Comparison of ENCODE assay signal across 8 cellular contexts in genomic region chr6:69866351-69867074, GRCh38. TPM values are rescaled to one million over a fixed set of nuclear protein-coding genes. Genes with fewer than 3 reads are reported as not detected.
DNase-seq lines count a peak whose midpoint lies in the region; TF ChIP-seq lines count a peak whose summit lies in the region.

COL19A1 (plus strand) TSS chr6:69866556; CDS start chr6:69879568, 13,012 bp downstream.

- peak within 1 kb of the TSS; percentile 67 for H3K14ac ChIP-seq in neuronal stem cell (ENCODE audit: low read length)

- H3K4ac ChIP-seq in neuronal stem cell (ENCODE audit: low read length) = no peak within 1 kb of the TSS

- no peaks in the 10 kb centered on the region for H3K9me3 ChIP-seq in neuronal stem cell (replicated peaks in 1 of 2; ENCODE audit: control insufficient read depth in 2 of 2, insufficient read depth in 1 of 2, low read depth in 1 of 2, low read length in 2 of 2)

- no peak within 1 kb of the TSS for H2BK12ac ChIP-seq in neuronal stem cell (ENCODE audit: low read length)

- no peaks in the 10 kb centered on the region for H3K79me1 ChIP-seq in neuronal stem cell (ENCODE audit: low read depth, low read length)

- DNase-seq in H7 (peak; percentile 45), NAMALWA (ENCODE audit: low spot score) (peak; percentile 68), activated T-cell treated with anti-CD3 and anti-CD28 coated beads for 48 hours (ENCODE audit: low read depth) (peak; percentile 4), fibroblast of villous mesenchyme (ENCODE audit: low read depth) (no peak), neuronal stem cell (ENCODE audit: low spot score) (peak; percentile 32), AML-193 (lab: John Stamatoyannopoulos, UW) (no peak), DMS153 treated with DMSO at 0.1 percent for 48 hours (lab: John Stamatoyannopoulos, UW; ENCODE audit: unreplicated experiment) (no peak)

- WGBS in neuronal stem cell (ENCODE audit: extremely low coverage in 2 of 2, insufficient read length in 2 of 2, insufficient replicate concordance in 1 of 2), 2 donors = no CpG with 5 or more reads among the region's 26 CpGs

- H2BK15ac ChIP-seq in neuronal stem cell (ENCODE audit: low read length) = peak within 1 kb of the TSS; percentile 81

- no peak within 1 kb of the TSS for H4K91ac ChIP-seq in neuronal stem cell (ENCODE audit: low read depth, low read length, poor library complexity)

- H3K36me3 ChIP-seq in H7 (replicated peaks; ENCODE audit: control insufficient read depth, insufficient read depth, low read length) (no peaks in the 10 kb centered on the region), neuronal stem cell (replicated peaks in 1 of 2; ENCODE audit: control insufficient read depth in 2 of 2, insufficient read depth in 2 of 2, low read length in 2 of 2) (no peaks in the 10 kb centered on the region)

- no peak within 1 kb of the TSS for H2BK5ac ChIP-seq in neuronal stem cell (ENCODE audit: low read length)

- peak within 1 kb of the TSS; percentile 98 for H3K4me2 ChIP-seq in neuronal stem cell (ENCODE audit: insufficient read depth, low read length, poor library complexity, severe bottlenecking)

- TF ChIP-seq POLR2A in GM15510 (IDR thresholded peaks at IDR 0.05; ENCODE audit: borderline replicate concordance, extremely low read depth, insufficient read length) = peak; percentile 69

- peaks cover 6 to 10% of the 10 kb centered on the region in 2 donors for H3K4me1 ChIP-seq in neuronal stem cell (ENCODE audit: control insufficient read depth in 2 of 2, insufficient read depth in 1 of 2, low read depth in 1 of 2, low read length in 2 of 2)

- H3K18ac ChIP-seq in neuronal stem cell (ENCODE audit: low read length) = peak within 1 kb of the TSS; percentile 97

- TF ChIP-seq CTCF in fibroblast of villous mesenchyme (IDR thresholded peaks at IDR 0.05; ENCODE audit: insufficient read depth, low read depth, low read length) = no peak

- no peak within 1 kb of the TSS for H3K27ac ChIP-seq in neuronal stem cell (replicated peaks; ENCODE audit: low read length)

- no peak within 1 kb of the TSS for H2BK120ac ChIP-seq in neuronal stem cell (ENCODE audit: low read depth, low read length)

- H3K23ac ChIP-seq in neuronal stem cell (ENCODE audit: low read depth, low read length, poor library complexity) = peak within 1 kb of the TSS; percentile 71

- H3K27me3 ChIP-seq in H7 (ENCODE audit: control insufficient read depth, insufficient read depth, low read length) = peaks cover 31% of the 10 kb centered on the region
- H3K27me3 ChIP-seq in neuronal stem cell (ENCODE audit: control insufficient read depth in 3 of 3, insufficient read depth in 3 of 3, low read depth in 1 of 3, low read length in 3 of 3) = peaks cover 0 to 16% (median 6%) of the 10 kb centered on the region in 3 experiments

- H3K4me3 ChIP-seq in H7 (ENCODE audit: insufficient read depth, low read depth, low read length) = peak within 1 kb of the TSS; percentile 46
- H3K4me3 ChIP-seq in fibroblast of villous mesenchyme (ENCODE audit: low read depth, low read length) = peak within 1 kb of the TSS; percentile 56
- peak within 1 kb of the TSS; percentile 72 to 79 for H3K4me3 ChIP-seq in neuronal stem cell (ENCODE audit: low read length in 2 of 2)

- H2AFZ ChIP-seq in neuronal stem cell (ENCODE audit: low read length) = peak within 1 kb of the TSS; percentile 100

- H4K8ac ChIP-seq in neuronal stem cell (ENCODE audit: low read depth, low read length) = no peak within 1 kb of the TSS

- no peak within 1 kb of the TSS for H2AK5ac ChIP-seq in neuronal stem cell (ENCODE audit: low read depth, low read length)

- peak within 1 kb of the TSS; percentile 89 for H3K9ac ChIP-seq in neuronal stem cell (ENCODE audit: low read depth, low read length, poor library complexity)

RNA-seq across cellular contexts. Expression of gene COL19A1, which starts in this region (rescaled TPM):
- total RNA-seq in H7 (2014; rRNA removed; shearing (Covaris generic)) = not detected in 2 replicates
- 0.32 and 1.3 TPM in 2 replicates for total RNA-seq in fibroblast of villous mesenchyme
- polyA plus RNA-seq in neuronal stem cell (2013, experiment 1 of 2) = 0.26 TPM
- 0.26 TPM for polyA plus RNA-seq in neuronal stem cell (2013, experiment 2 of 2)

Comparison
In these comparisons a context has a peak if more than half of its experiments do, and no peak if none do; other contexts are left out.
1. Peak in DNase-seq and H3K4me3 ChIP-seq in H7; RNA of the gene not detected or under 1 TPM.
2. DNase-seq: peak in NAMALWA (single experiment), activated T-cell treated with anti-CD3 and anti-CD28 coated beads for 48 hours (single experiment) and neuronal stem cell (single experiment); none in fibroblast of villous mesenchyme (single experiment), AML-193 (0 of 2) and DMS153 treated with DMSO at 0.1 percent for 48 hours (single experiment).
3. Peak in every context shown above with its lines, with median percentiles within 50 percentile points of each other: H3K4me3 ChIP-seq.